ENCODE assay signal across 18 cellular contexts in genomic region chr15:95712785-95713184, GRCh38.
DNase-seq lines count a peak whose midpoint lies in the region; ATAC-seq and TF ChIP-seq lines count a peak whose summit lies in the region.
"Had no signal": no experiment of that assay in that cellular context is flagged by ENCODE, and none has a peak within 500 bp of the region (broad histone marks: within the 10 kb centered on the region; RNA-seq: fewer than 3 reads in every experiment).

No MANE protein-coding gene starts in this region.

- H3K9ac ChIP-seq in GM23248 (no peak overlapping the region), PC-3 (ENCODE audit: low read length) (peak overlapping the region; percentile 74), fibroblast of lung (ENCODE audit: insufficient read depth, low read length) (no peak overlapping the region), skeletal muscle satellite cell (ENCODE audit: low read depth, low read length) (no peak overlapping the region)
- H3K9ac ChIP-seq: BLaER1 treated with 17β-estradiol and CSF1 and Interleukin-3, amounts not matched to agents 10 nM and 100 nM; SK-N-SH had no signal

- H2AFZ ChIP-seq in GM23248 (no peak overlapping the region), PC-3 (ENCODE audit: low read length) (no peak overlapping the region), fibroblast of lung (ENCODE audit: low read length) (no peak overlapping the region)

- in situ Hi-C loops in GM23248 (cut with MboI), result no loop called here

- intact Hi-C loops in PC-3 (cut with micrococcal nuclease), result loop anchor here (2.0 kb wide), 3 partner anchors 108 to 314 kb away; no protein-coding TSS in a partner anchor

- no peaks in the 10 kb centered on the region for H3K9me2 ChIP-seq in GM23248 (ENCODE audit: insufficient read depth)
- no peaks in the 10 kb centered on the region for H3K9me2 ChIP-seq in PC-3 (replicated peaks; ENCODE audit: low read length)
- H3K9me2 ChIP-seq: SK-N-SH had no signal

- H3K36me3 ChIP-seq in GM23248 (ENCODE audit: low read depth) (no peaks in the 10 kb centered on the region), PC-3 (ENCODE audit: low read depth, low read length) (no peaks in the 10 kb centered on the region), fibroblast of lung (ENCODE audit: control insufficient read depth, insufficient read depth, low read length) (no peaks in the 10 kb centered on the region), skeletal muscle satellite cell (ENCODE audit: insufficient read depth, low read length) (no peaks in the 10 kb centered on the region)
- H3K36me3 ChIP-seq: BLaER1 treated with 17β-estradiol and CSF1 and Interleukin-3, amounts not matched to agents 10 nM and 100 nM had no signal

- CTCF ChIA-PET in PC-3 (lab: Charles Lee), result no interaction called here

- no peaks in the 10 kb centered on the region for H3K27me3 ChIP-seq in GM23248 (replicated peaks; ENCODE audit: insufficient read depth)
- H3K27me3 ChIP-seq in PC-3 (ENCODE audit: low read length), result no peaks in the 10 kb centered on the region
- H3K27me3 ChIP-seq in fibroblast of lung (ENCODE audit: control insufficient read depth, insufficient read depth, low read length), result no peaks in the 10 kb centered on the region
- H3K27me3 ChIP-seq in skeletal muscle satellite cell (ENCODE audit: control insufficient read depth, insufficient read depth, low read length), result no peaks in the 10 kb centered on the region
- H3K27me3 ChIP-seq: BLaER1 treated with 17β-estradiol and CSF1 and Interleukin-3, amounts not matched to agents 10 nM and 100 nM had no signal

- H3K4me1 ChIP-seq in GM23248 (ENCODE audit: insufficient read depth) (no peaks in the 10 kb centered on the region; the same call in 1 of the 2 replicates), PC-3 (ENCODE audit: insufficient read depth, low read length) (peaks cover 22% of the 10 kb centered on the region), fibroblast of lung (ENCODE audit: control insufficient read depth, extremely low read depth, insufficient read depth, low read length) (peaks cover 2% of the 10 kb centered on the region), skeletal muscle satellite cell (ENCODE audit: control insufficient read depth, insufficient read depth, low read length) (peaks cover 7% of the 10 kb centered on the region)

- H3K27ac ChIP-seq in GM23248 (no peak overlapping the region), PC-3 (ENCODE audit: low read length) (peak overlapping the region; percentile 95), fibroblast of lung (ENCODE audit: insufficient read depth, low read length) (no peak overlapping the region)
- H3K27ac ChIP-seq: BLaER1 treated with 17β-estradiol and CSF1 and Interleukin-3, amounts not matched to agents 10 nM and 100 nM had no signal

- H3K4me2 ChIP-seq in GM23248 (ENCODE audit: unreplicated experiment), result no peak overlapping the region
- peak overlapping the region; percentile 55 for H3K4me2 ChIP-seq in PC-3 (ENCODE audit: low read length)
- no peak overlapping the region for H3K4me2 ChIP-seq in fibroblast of lung (ENCODE audit: extremely low read depth, insufficient read depth, low read length)
- peak overlapping the region; percentile 29 for H3K4me2 ChIP-seq in skeletal muscle satellite cell (ENCODE audit: low read length)
- H3K4me2 ChIP-seq: BLaER1 treated with 17β-estradiol and CSF1 and Interleukin-3, amounts not matched to agents 10 nM and 100 nM; SK-N-SH had no signal

- peak; percentile 93 for ATAC-seq in PC-3
- ATAC-seq: HCT116 had no signal

- H3K4me3 ChIP-seq in GM23248, result no peak overlapping the region
- H3K4me3 ChIP-seq in PC-3 (ENCODE audit: low read length), result no peak overlapping the region
- H3K4me3 ChIP-seq in fibroblast of lung (replicated peaks in 1 of 4; ENCODE audit: control extremely low read depth in 1 of 4, insufficient read depth in 1 of 4, low read depth in 3 of 4, low read length in 4 of 4), result no peak overlapping the region
- H3K4me3 ChIP-seq in skeletal muscle satellite cell (ENCODE audit: low read length), result no peak overlapping the region
- H3K4me3 ChIP-seq: BLaER1 treated with 17β-estradiol and CSF1 and Interleukin-3, amounts not matched to agents 10 nM and 100 nM had no signal

- H3F3A ChIP-seq in GM23248 (ENCODE audit: insufficient read depth) (0 out of 2 replicates have a peak, but pooled peaks cover 5% of the 10 kb centered on the region), PC-3 (ENCODE audit: low read length, unreplicated experiment) (no peaks in the 10 kb centered on the region)

- POLR2A ChIA-PET in PC-3 (lab: Charles Lee; ENCODE audit: unreplicated experiment), result no interaction called here

- H4K20me1 ChIP-seq in GM23248 (ENCODE audit: insufficient read depth), result no peaks in the 10 kb centered on the region
- H4K20me1 ChIP-seq in PC-3 (ENCODE audit: low read length), result no peaks in the 10 kb centered on the region
- no peaks in the 10 kb centered on the region for H4K20me1 ChIP-seq in fibroblast of lung (ENCODE audit: control insufficient read depth, extremely low read depth, insufficient read depth, low read length)
- H4K20me1 ChIP-seq: BLaER1 treated with 17β-estradiol and CSF1 and Interleukin-3, amounts not matched to agents 10 nM and 100 nM had no signal

- 4 to 6% methylated on average over 1 of the region's 1 CpG for WGBS in GM23248 (ENCODE audit: low coverage in 1 of 2, low lambda C conversion rate in 2 of 2, missing lambda C conversion rate in 2 of 2), 2 experiments

- no TSS peak for BruUV-seq in PC-3 (replicated peaks; lab: Mats Ljungman, UMichigan)

- no peaks in the 10 kb centered on the region for H3K79me2 ChIP-seq in GM23248 (ENCODE audit: insufficient read depth)
- no peaks in the 10 kb centered on the region for H3K79me2 ChIP-seq in PC-3 (ENCODE audit: low read length)
- no peaks in the 10 kb centered on the region for H3K79me2 ChIP-seq in fibroblast of lung (ENCODE audit: control insufficient read depth, insufficient read depth, low read length)

- no peak for TF ChIP-seq CTCF in PC-3 (conservative IDR thresholded peaks at IDR 0.05; ENCODE audit: low read depth, low read length)
- no peak for TF ChIP-seq CTCF in fibroblast of lung (conservative IDR thresholded peaks at IDR 0.05 in 1 of 2, IDR thresholded peaks at IDR 0.05 in 1 of 2; ENCODE audit: low read depth in 1 of 2, low read length in 2 of 2)

- H3K9me3 ChIP-seq in GM23248 (ENCODE audit: low read depth) (no peaks in the 10 kb centered on the region), PC-3 (ENCODE audit: low read length) (no peaks in the 10 kb centered on the region; the same call in 1 of the 2 replicates), fibroblast of lung (ENCODE audit: control insufficient read depth, insufficient read depth, low read depth, low read length) (no peaks in the 10 kb centered on the region), skeletal muscle satellite cell (replicated peaks; ENCODE audit: low read length) (no peaks in the 10 kb centered on the region)
- H3K9me3 ChIP-seq: BLaER1 treated with 17β-estradiol and CSF1 and Interleukin-3, amounts not matched to agents 10 nM and 100 nM; SK-N-SH had no signal

- peak; percentile 25 for DNase-seq in GM23248
- DNase-seq in PC-3, result peak; percentile 86
- DNase-seq in fibroblast of lung (ENCODE audit: low read depth in 2 of 2), result peak; percentile 54 to 71
- DNase-seq in NCI-H446 treated with DMSO at 0.1 percent for 48 hours (lab: John Stamatoyannopoulos, UW), result no peak
- DNase-seq in hippocampal formation (lab: John Stamatoyannopoulos, UW), result no peak
- DNase-seq in NCI-H69 (lab: John Stamatoyannopoulos, UW), result no peak
- DNase-seq: CD8-positive, alpha-beta memory T cell; KBM-7; NCI-H1436 treated with DMSO at 0.1 percent for 48 hours; NCI-H2029; NCI-H446; NCI-H748 treated with DMSO at 0.1 percent for 48 hours; NK-92 treated with Interleukin-12 subunit alpha and Interleukin-12 subunit beta, amount 100 ng/mL, for 24 hours; SHP77 treated with DMSO at 0.1 percent for 48 hours; SK-N-SH had no signal

Comparison
In these comparisons a context has a peak if more than half of its experiments do, and no peak if none do; other contexts are left out.
1. DNase-seq: peak in GM23248 (single experiment), PC-3 (single experiment) and fibroblast of lung (2 of 2); none in NCI-H446 treated with DMSO at 0.1 percent for 48 hours (single experiment), hippocampal formation (0 of 2) and NCI-H69 (single experiment).
2. H3K4me2 ChIP-seq: peak in PC-3 (single experiment) and skeletal muscle satellite cell (single experiment); none in GM23248 (single experiment) and fibroblast of lung (single experiment).